21 cellular contexts compared by ENCODE assay signal in genomic region chr16:31706318-31706717, GRCh38.
"Had no signal": no experiment of that assay in that cellular context is flagged by ENCODE, and none has a peak within 500 bp of the region (broad histone marks: within the 10 kb centered on the region; RNA-seq: fewer than 3 reads in every experiment).

No MANE protein-coding gene starts in this region.

- H3K4me3 Mint-ChIP-seq: naive thymus-derived CD4-positive, alpha-beta T cell; nephron progenitor cell; stimulated activated memory B cell treated with anti-CD40 and anti-IgM and Interleukin-4, amounts not matched to agents 10 μg/mL and 1 μg/mL and 100 μg/mL, for 72 hours; stimulated activated naive CD8-positive, alpha-beta T cell treated with anti-CD3 and anti-CD28 coated beads, Interleukin-15, Interleukin-2, amounts not matched to agents 100 ng/mL and 50 ng/mL, for 24 hours had no signal

- H3K27ac ChIP-seq: coronary artery, dorsolateral prefrontal cortex, heart left ventricle, neutrophil, right atrium auricular region, testis, tibial nerve, upper lobe of right lung, vagina had no signal

- H3K27ac Mint-ChIP-seq: nephron progenitor cell; stimulated activated memory B cell treated with anti-CD40 and anti-IgM and Interleukin-4, amounts not matched to agents 10 μg/mL and 1 μg/mL and 100 μg/mL, for 72 hours; stimulated activated naive CD8-positive, alpha-beta T cell treated with anti-CD3 and anti-CD28 coated beads, Interleukin-15, Interleukin-2, amounts not matched to agents 100 ng/mL and 50 ng/mL, for 24 hours had no signal

- H3K4me1 ChIP-seq: testis had no signal

- H3K27me3 Mint-ChIP-seq: naive thymus-derived CD4-positive, alpha-beta T cell; stimulated activated memory B cell treated with anti-CD40 and anti-IgM and Interleukin-4, amounts not matched to agents 10 μg/mL and 1 μg/mL and 100 μg/mL, for 72 hours; stimulated activated naive CD8-positive, alpha-beta T cell treated with anti-CD3 and anti-CD28 coated beads, Interleukin-15, Interleukin-2, amounts not matched to agents 100 ng/mL and 50 ng/mL, for 24 hours had no signal

- DNase-seq: dorsolateral prefrontal cortex; effector CD8-positive, alpha-beta T cell; heart left ventricle; hippocampal formation; left colon; mammary epithelial cell; naive thymus-derived CD4-positive, alpha-beta T cell; nephron progenitor cell; small intestine; stimulated activated CD4-positive, alpha-beta T cell treated with anti-CD3 and anti-CD28 coated beads, Interleukin-4, amount 100 ng/mL, for 1 hour; stimulated activated CD8-positive, alpha-beta memory T cell treated with anti-CD3 and anti-CD28 coated beads, Interleukin-4, amount 100 ng/mL, for 48 hours; testis; upper lobe of right lung had no signal

- H3K27me3 ChIP-seq: dorsolateral prefrontal cortex, heart left ventricle, right atrium auricular region, testis, tibial nerve, upper lobe of right lung, vagina had no signal

- H3K36me3 ChIP-seq: neutrophil had no signal

- H3K9me3 Mint-ChIP-seq: naive thymus-derived CD4-positive, alpha-beta T cell; nephron progenitor cell; stimulated activated memory B cell treated with anti-CD40 and anti-IgM and Interleukin-4, amounts not matched to agents 10 μg/mL and 1 μg/mL and 100 μg/mL, for 72 hours; stimulated activated naive CD8-positive, alpha-beta T cell treated with anti-CD3 and anti-CD28 coated beads, Interleukin-15, Interleukin-2, amounts not matched to agents 100 ng/mL and 50 ng/mL, for 24 hours had no signal

- ATAC-seq: heart left ventricle; left colon; naive thymus-derived CD4-positive, alpha-beta T cell; stimulated activated memory B cell treated with anti-CD40 and anti-IgM and Interleukin-4, amounts not matched to agents 10 μg/mL and 1 μg/mL and 100 μg/mL, for 72 hours; upper lobe of right lung had no signal

- FAIRE-seq: frontal cortex, small intestine had no signal

- H3K4me3 ChIP-seq: coronary artery, dorsolateral prefrontal cortex, heart left ventricle, right atrium auricular region, testis, tibial nerve, upper lobe of right lung, vagina had no signal

- H3K9me3 ChIP-seq: heart left ventricle, neutrophil, right atrium auricular region, testis, tibial nerve, upper lobe of right lung, vagina had no signal
